ENCODE assay signal across 15 cellular contexts in the genomic region with DNA sequence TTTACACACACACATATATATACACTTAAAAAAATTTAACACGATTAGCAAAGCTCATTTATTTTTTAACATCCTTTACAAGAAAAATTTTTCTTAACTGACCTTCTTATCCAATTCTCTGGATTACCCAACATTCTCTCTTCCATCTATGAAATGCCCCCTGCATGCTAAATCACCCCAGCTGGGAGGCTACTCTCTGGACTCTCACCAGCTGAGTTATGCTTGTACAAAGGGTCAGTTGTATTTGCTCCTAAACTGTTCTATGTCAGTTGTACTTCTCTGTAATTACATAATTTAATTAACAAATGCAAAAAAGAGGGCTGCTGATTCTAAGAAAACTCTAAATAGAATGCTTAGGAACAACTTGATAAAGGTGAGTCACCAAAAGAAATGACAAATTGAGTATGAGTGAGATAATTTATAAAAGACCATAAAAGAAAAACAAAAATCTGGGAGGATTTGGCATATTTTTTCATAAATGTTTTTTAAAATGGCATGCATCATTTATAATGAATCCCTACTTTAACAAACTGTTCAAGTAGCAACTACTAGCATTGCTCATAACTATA.
DNase-seq lines count a peak whose midpoint lies in the region; ATAC-seq, FAIRE-seq and TF ChIP-seq lines count a peak whose summit lies in the region.
"Had no signal": no experiment of that assay in that cellular context is flagged by ENCODE, and none has a peak within 500 bp of the region (broad histone marks: within the 10 kb centered on the region; RNA-seq: fewer than 3 reads in every experiment).

No MANE protein-coding gene starts in this region.

- no peak for FAIRE-seq in K562 (lab: Jason Lieb, UNC)
- FAIRE-seq: kidney had no signal

- H3K9me1 ChIP-seq in K562 (ENCODE audit: control insufficient read depth, insufficient read depth, low read length): no peaks in the 10 kb centered on the region

- peak; percentile 40 for DNase-seq in NCI-H82 treated with DMSO at 0.1 percent for 48 hours (lab: John Stamatoyannopoulos, UW; ENCODE audit: unreplicated experiment)
- no peak for DNase-seq in K562 (ENCODE audit: extremely low read depth in 1 of 4, low spot score in 3 of 4)
- peak in 29 of 51 donors; percentile 2 to 79 (median 42) for DNase-seq in hypothalamus (lab: John Stamatoyannopoulos, UW)
- DNase-seq in stimulated activated CD4-positive, alpha-beta T cell treated with anti-CD3 and anti-CD28 coated beads, Interleukin-4, amount 100 ng/mL, for 1 hour: no peak
- no peak for DNase-seq in prostate gland (ENCODE audit: low spot score)
- no peak for DNase-seq in GF-D8 (lab: John Stamatoyannopoulos, UW)
- DNase-seq: activated CD4-positive, alpha-beta memory T cell treated with anti-CD3 and anti-CD28 coated beads, Interleukin-2, amount 10 ng/mL, durations not matched to agents 7 days and 5 days; activated naive CD8-positive, alpha-beta T cell treated with anti-CD3 and anti-CD28 coated beads, Interleukin-2, amount 50 U/mL, for 24 hours; heart left ventricle; kidney; NCI-H1436 had no signal

- no peaks in the 10 kb centered on the region for H3K9me3 ChIP-seq in K562 (replicated peaks; ENCODE audit: control insufficient read depth, insufficient read depth, low read depth, low read length)
- H3K9me3 ChIP-seq in skeletal muscle satellite cell (replicated peaks; ENCODE audit: low read length): no peaks in the 10 kb centered on the region
- H3K9me3 ChIP-seq in prostate gland: no peaks in the 10 kb centered on the region
- H3K9me3 ChIP-seq: heart left ventricle, thoracic aorta had no signal

- TF ChIP-seq POLR2A in K562 (conservative IDR thresholded peaks at IDR 0.05) (no peak), prostate gland (IDR thresholded peaks at IDR 0.05) (no peak)

- H3K4me3 ChIP-seq in K562 (no peak overlapping the region), skeletal muscle satellite cell (ENCODE audit: low read length) (no peak overlapping the region), prostate gland (no peak overlapping the region)
- H3K4me3 ChIP-seq: heart left ventricle, thoracic aorta had no signal

- H3K9ac ChIP-seq in K562 (ENCODE audit: insufficient read depth in 1 of 2, low read depth in 2 of 2, low read length in 2 of 2): no peak overlapping the region
- H3K9ac ChIP-seq in skeletal muscle satellite cell (ENCODE audit: low read depth, low read length): no peak overlapping the region
- H3K9ac ChIP-seq: parathyroid adenoma had no signal

- POLR2A ChIA-PET in K562 (lab: Yijun Ruan, JAX): interaction anchor here (0.9 to 1.3 kb wide), 2 partner anchors 9 to 12 kb away, joined by 4 to 5 read pairs; no protein-coding TSS in a partner anchor

- H2AFZ ChIP-seq in K562 (ENCODE audit: low read depth, low read length): no peak overlapping the region
- H2AFZ ChIP-seq: parathyroid adenoma had no signal

- no peak for TF ChIP-seq EP300 in K562 (IDR thresholded peaks at IDR 0.05; ENCODE audit: low read length)

- no peaks in the 10 kb centered on the region for H4K20me1 ChIP-seq in K562 (replicated peaks; ENCODE audit: control insufficient read depth, insufficient read depth, low read length)

- peaks cover 23 to 65% of the 10 kb centered on the region in 2 experiments for H3K4me1 ChIP-seq in K562 (replicated peaks in 1 of 2; ENCODE audit: control insufficient read depth in 2 of 2, insufficient read depth in 2 of 2, low read length in 2 of 2)
- peaks cover 76% of the 10 kb centered on the region for H3K4me1 ChIP-seq in skeletal muscle satellite cell (ENCODE audit: control insufficient read depth, insufficient read depth, low read length)
- no peaks in the 10 kb centered on the region for H3K4me1 ChIP-seq in prostate gland (replicated peaks)

- H3K36me3 ChIP-seq in K562 (ENCODE audit: control insufficient read depth, insufficient read depth, low read length): peaks cover 12% of the 10 kb centered on the region; the same call in 2 of the 3 replicates
- no peaks in the 10 kb centered on the region for H3K36me3 ChIP-seq in skeletal muscle satellite cell (ENCODE audit: insufficient read depth, low read length)
- H3K36me3 ChIP-seq in prostate gland: no peaks in the 10 kb centered on the region
- H3K36me3 ChIP-seq: thoracic aorta had no signal

- H3K27me3 ChIP-seq in K562 (ENCODE audit: control insufficient read depth in 2 of 2, insufficient read depth in 2 of 2, low read length in 2 of 2) (no peaks in the 10 kb centered on the region), skeletal muscle satellite cell (ENCODE audit: control insufficient read depth, insufficient read depth, low read length) (no peaks in the 10 kb centered on the region), prostate gland (replicated peaks; ENCODE audit: insufficient read depth) (no peaks in the 10 kb centered on the region)
- H3K27me3 ChIP-seq: heart left ventricle had no signal

- WGBS in K562 (ENCODE audit: insufficient coverage, low coverage, missing lambda C conversion rate): 61% methylated on average over 1 of the region's 1 CpG
- 89% methylated on average over 1 of the region's 1 CpG for WGBS in prostate gland

- ATAC-seq in K562 (no peak), HG03354 (IDR thresholded peaks at IDR 0.05; ENCODE audit: poor library complexity, severe bottlenecking, unreplicated experiment) (no peak)
- ATAC-seq: activated naive CD8-positive, alpha-beta T cell treated with anti-CD3 and anti-CD28 coated beads, Interleukin-2, amount 50 U/mL, for 24 hours; heart left ventricle had no signal

- intact Hi-C loops in K562 (cut with micrococcal nuclease) (loop anchor here (5.0 kb wide), 1 partner anchor 120 kb away; a partner anchor contains a TSS), prostate gland (cut with DNase I) (loop anchor here (10.0 kb wide), 1 partner anchor 118 kb away; a partner anchor contains a TSS)

- no peak overlapping the region for H3K27ac ChIP-seq in K562 (ENCODE audit: extremely low read depth, low read depth, low read length)
- no peak overlapping the region for H3K27ac ChIP-seq in prostate gland
- H3K27ac ChIP-seq: parathyroid adenoma had no signal

- H3K4me2 ChIP-seq in K562 (ENCODE audit: insufficient read depth, low read length) (no peak overlapping the region), skeletal muscle satellite cell (ENCODE audit: low read length) (peak overlapping the region; percentile 51)

- no TSS peak for BruUV-seq in K562 (replicated peaks; lab: Mats Ljungman, UMichigan)

- CTCF ChIA-PET in K562 (lab: Yijun Ruan, JAX; ENCODE audit: low intra/inter-chr PET ratio): no interaction called here

- TF ChIP-seq CTCF in K562 (IDR thresholded peaks at IDR 0.05 in 2 of 3, conservative IDR thresholded peaks at IDR 0.05 in 1 of 3; ENCODE audit: insufficient read depth in 2 of 3, low read depth in 1 of 3, low read length in 3 of 3) (no peak), prostate gland (IDR thresholded peaks at IDR 0.05) (no peak)

- no peaks in the 10 kb centered on the region for H3K79me2 ChIP-seq in K562 (ENCODE audit: control insufficient read depth, insufficient read depth, low read length)
- H3K79me2 ChIP-seq: parathyroid adenoma had no signal

- in situ Hi-C loops in K562 (cut with MboI): no loop called here

- no peak for TF ChIP-seq RAD21 in K562 (CRISPR knock-in tag; conservative IDR thresholded peaks at IDR 0.05 in 1 of 2, IDR thresholded peaks at IDR 0.05 in 1 of 2)

TF ChIP-seq in K562, 482 proteins besides CTCF, POLR2A, EP300 and RAD21:
- TF ChIP-seq FOXK1 (CRISPR knock-in tag; IDR thresholded peaks at IDR 0.05; ENCODE audit: borderline replicate concordance) (no peak), SAP30 (IDR thresholded peaks at IDR 0.05; ENCODE audit: borderline replicate concordance, insufficient read depth, low read depth, low read length, poor library complexity, severe bottlenecking) (no peak), XRCC5 (IDR thresholded peaks at IDR 0.05; ENCODE audit: low read depth, low read length) (no peak), ESRRB (CRISPR knock-in tag; IDR thresholded peaks at IDR 0.05; ENCODE audit: borderline replicate concordance) (no peak)
- TF ChIP-seq, protein P1, sequence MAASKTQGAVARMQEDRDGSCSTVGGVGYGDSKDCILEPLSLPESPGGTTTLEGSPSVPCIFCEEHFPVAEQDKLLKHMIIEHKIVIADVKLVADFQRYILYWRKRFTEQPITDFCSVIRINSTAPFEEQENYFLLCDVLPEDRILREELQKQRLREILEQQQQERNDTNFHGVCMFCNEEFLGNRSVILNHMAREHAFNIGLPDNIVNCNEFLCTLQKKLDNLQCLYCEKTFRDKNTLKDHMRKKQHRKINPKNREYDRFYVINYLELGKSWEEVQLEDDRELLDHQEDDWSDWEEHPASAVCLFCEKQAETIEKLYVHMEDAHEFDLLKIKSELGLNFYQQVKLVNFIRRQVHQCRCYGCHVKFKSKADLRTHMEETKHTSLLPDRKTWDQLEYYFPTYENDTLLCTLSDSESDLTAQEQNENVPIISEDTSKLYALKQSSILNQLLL (CRISPR knock-in tag; IDR thresholded peaks at IDR 0.05; ENCODE audit: borderline replicate concordance): no peak
- TF ChIP-seq, protein P2, sequence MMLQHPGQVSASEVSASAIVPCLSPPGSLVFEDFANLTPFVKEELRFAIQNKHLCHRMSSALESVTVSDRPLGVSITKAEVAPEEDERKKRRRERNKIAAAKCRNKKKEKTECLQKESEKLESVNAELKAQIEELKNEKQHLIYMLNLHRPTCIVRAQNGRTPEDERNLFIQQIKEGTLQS (IDR thresholded peaks at IDR 0.05): peak; percentile 52
- TF ChIP-seq, protein P2 (CRISPR knock-in tag; conservative IDR thresholded peaks at IDR 0.05): no peak
TF ChIP-seq in K562: peak in this region for 1.

Comparison
In these comparisons a context has a peak if more than half of its experiments do, and no peak if none do; other contexts are left out.
1. DNase-seq: peak in NCI-H82 treated with DMSO at 0.1 percent for 48 hours (single experiment) and hypothalamus (29 of 51); none in K562 (0 of 4), stimulated activated CD4-positive, alpha-beta T cell treated with anti-CD3 and anti-CD28 coated beads, Interleukin-4, amount 100 ng/mL, for 1 hour (single experiment), prostate gland (single experiment) and GF-D8 (single experiment).